Comparison of ENCODE assay signal across 9 cellular contexts in genomic region chr14:78697341-78697740, GRCh38.
A peak's percentile ranks its signal among the peaks of the same experiment; 100 is the strongest.
DNase-seq lines count a peak whose midpoint lies in the region; ATAC-seq and TF ChIP-seq lines count a peak whose summit lies in the region.
"Had no signal": no experiment of that assay in that cellular context is flagged by ENCODE, and none has a peak within 500 bp of the region (broad histone marks: within the 10 kb centered on the region; RNA-seq: fewer than 3 reads in every experiment).

No MANE protein-coding gene starts in this region.

- H3K27ac ChIP-seq in C4-2B (no peak overlapping the region), substantia nigra (ENCODE audit: low read depth, low read length, poor library complexity, severe bottlenecking) (no peak overlapping the region)

- no peak overlapping the region for H3K27ac Mint-ChIP-seq in effector memory CD8-positive, alpha-beta T cell

- H3K4me3 Mint-ChIP-seq in effector memory CD8-positive, alpha-beta T cell: no peak overlapping the region

- peak; percentile 59 for ATAC-seq in HG03159 (IDR thresholded peaks at IDR 0.05; ENCODE audit: unreplicated experiment)
- ATAC-seq in effector memory CD8-positive, alpha-beta T cell (replicated peaks): no peak

- no peaks in the 10 kb centered on the region for H3K9me3 Mint-ChIP-seq in effector memory CD8-positive, alpha-beta T cell

- H3K36me3 Mint-ChIP-seq in effector memory CD8-positive, alpha-beta T cell (ENCODE audit: insufficient read depth): no peaks in the 10 kb centered on the region

- TF ChIP-seq CTCF in C4-2B (conservative IDR thresholded peaks at IDR 0.05): peak; percentile 78

- H3K27me3 Mint-ChIP-seq in effector memory CD8-positive, alpha-beta T cell: no peaks in the 10 kb centered on the region

- no peaks in the 10 kb centered on the region for H3K4me1 Mint-ChIP-seq in effector memory CD8-positive, alpha-beta T cell (ENCODE audit: low read depth in 2 of 2)

- peak; percentile 0 for DNase-seq in RPMI7951 (ENCODE audit: low read depth)
- DNase-seq in iPS-NIHi7 (ENCODE audit: extremely low spot score): peak; percentile 38
- DNase-seq in effector memory CD8-positive, alpha-beta T cell: no peak
- DNase-seq in CD1c-positive myeloid dendritic cell (ENCODE audit: extremely low spot score): no peak
- no peak for DNase-seq in T1000 (lab: John Stamatoyannopoulos, UW)
- no peak for DNase-seq in substantia nigra (lab: John Stamatoyannopoulos, UW)
- DNase-seq: caudate nucleus had no signal

Comparison
In these comparisons a context has a peak if more than half of its experiments do, and no peak if none do; other contexts are left out.
1. DNase-seq: peak in RPMI7951 (single experiment) and iPS-NIHi7 (single experiment); none in effector memory CD8-positive, alpha-beta T cell (0 of 3), CD1c-positive myeloid dendritic cell (single experiment), T1000 (single experiment) and substantia nigra (0 of 49).